Comparison of ENCODE assay signal across 13 cellular contexts in the genomic region with DNA sequence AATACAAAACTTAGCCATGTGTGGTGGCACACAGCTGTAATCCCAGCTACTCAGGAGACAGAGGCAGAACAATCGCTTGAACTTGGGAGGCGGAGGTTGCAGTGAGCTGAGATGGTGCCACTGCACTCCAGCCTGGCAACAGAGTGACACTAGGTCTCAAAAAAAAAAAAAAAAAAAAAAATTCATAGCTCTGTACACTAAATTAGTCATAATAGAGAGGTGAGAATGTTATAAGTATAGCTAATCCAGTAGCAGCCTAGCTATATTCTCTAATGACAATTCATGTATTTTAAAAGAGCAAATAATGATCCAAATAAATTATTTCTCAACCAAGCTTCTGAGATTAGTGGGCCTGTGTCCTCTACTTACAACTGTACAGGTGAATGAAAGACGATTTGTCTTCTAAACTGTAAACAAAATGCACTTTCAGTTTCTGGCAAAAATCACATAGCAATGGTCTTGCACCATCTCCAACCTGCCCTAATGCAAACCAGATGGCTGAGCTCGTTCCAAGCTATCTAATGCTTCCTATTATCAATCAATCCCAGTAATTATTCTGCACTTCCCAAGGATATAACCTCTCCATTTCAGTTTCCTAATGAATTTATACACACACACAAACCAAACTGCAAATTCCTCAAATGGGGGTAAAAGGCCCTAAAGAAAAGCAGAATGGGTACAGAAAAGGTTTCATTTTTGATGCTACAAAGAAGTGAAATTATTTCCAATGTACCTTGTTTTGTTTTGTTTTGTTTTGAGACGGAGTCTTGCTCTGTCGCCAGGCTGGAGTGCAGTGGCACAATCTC. TPM values are rescaled to one million over a fixed set of nuclear protein-coding genes. Genes with fewer than 3 reads are reported as not detected.
DNase-seq lines count a peak whose midpoint lies in the region; ATAC-seq and TF ChIP-seq lines count a peak whose summit lies in the region.
"Had no signal": no experiment of that assay in that cellular context is flagged by ENCODE, and none has a peak within 500 bp of the region (broad histone marks: within the 10 kb centered on the region; RNA-seq: fewer than 3 reads in every experiment).

No MANE protein-coding gene starts in this region.

- H3K9ac ChIP-seq in SK-N-MC (ENCODE audit: insufficient read length) (no peak overlapping the region), Karpas-422 (ENCODE audit: low read length) (no peak overlapping the region)

- no peaks in the 10 kb centered on the region for H3K9me2 ChIP-seq in Karpas-422 (replicated peaks; ENCODE audit: insufficient read depth, low read length)

- H3K4me1 Mint-ChIP-seq in chondrocyte (ENCODE audit: low read depth) = peaks cover 12% of the 10 kb centered on the region

- peaks cover 93% of the 10 kb centered on the region for H3K79me2 ChIP-seq in Karpas-422 (ENCODE audit: low read length)

- H3K9me3 Mint-ChIP-seq in chondrocyte (ENCODE audit: low read depth) = no peaks in the 10 kb centered on the region

- H3K4me1 ChIP-seq in Karpas-422 (ENCODE audit: low read length) = peaks cover 3% of the 10 kb centered on the region; the same call in 1 of the 2 replicates

- H3K27ac ChIP-seq in SK-N-MC (peak overlapping the region; percentile 42; the same call in 1 of the 2 replicates), Karpas-422 (ENCODE audit: low read length) (no peak overlapping the region)
- H3K27ac ChIP-seq: upper lobe of left lung had no signal

- intact Hi-C loops in Right ventricle myocardium superior (cut with DNase I) = no loop called here

- H3K9me3 ChIP-seq in SK-N-MC (ENCODE audit: low read depth, low read length) (no peaks in the 10 kb centered on the region), Karpas-422 (ENCODE audit: low read length) (no peaks in the 10 kb centered on the region)
- H3K9me3 ChIP-seq: HAP-1, upper lobe of left lung had no signal

- no peaks in the 10 kb centered on the region for H3K36me3 Mint-ChIP-seq in chondrocyte (ENCODE audit: low read depth)

- H3K27me3 Mint-ChIP-seq in chondrocyte (ENCODE audit: low read depth) = no peaks in the 10 kb centered on the region

- H3K4me3 ChIP-seq in AG10803 (ENCODE audit: low read length) (no peak overlapping the region), SK-N-MC (peak overlapping the region; percentile 51), fibroblast of the aortic adventitia (ENCODE audit: low read depth, low read length) (no peak overlapping the region), Karpas-422 (ENCODE audit: low read length) (no peak overlapping the region)
- H3K4me3 ChIP-seq: HAP-1, upper lobe of left lung had no signal

- peak; percentile 79 for DNase-seq in AG10803 (ENCODE audit: low read depth)
- peak; percentile 45 for DNase-seq in SK-N-MC (ENCODE audit: low read depth, low spot score)
- peak; percentile 73 for DNase-seq in fibroblast of the aortic adventitia (ENCODE audit: low read depth)
- DNase-seq in Karpas-422 = no peak
- DNase-seq in HuH-7 (ENCODE audit: low spot score) = no peak
- DNase-seq in Right ventricle myocardium superior = no peak
- DNase-seq in chondrocyte (ENCODE audit: low spot score) = no peak
- DNase-seq: DMS53, NCI-H1930, SHP77 treated with DMSO at 0.1 percent for 48 hours, upper lobe of left lung had no signal

- no peak overlapping the region for H2AFZ ChIP-seq in Karpas-422 (ENCODE audit: low read length)

- no peak overlapping the region for H3K4me2 ChIP-seq in Karpas-422 (ENCODE audit: low read depth, low read length, poor library complexity, severe bottlenecking)

- H3K4me3 Mint-ChIP-seq in chondrocyte (ENCODE audit: unreplicated experiment) = no peak overlapping the region

- TF ChIP-seq CTCF in AG10803 (conservative IDR thresholded peaks at IDR 0.05; ENCODE audit: low read length) (no peak), fibroblast of the aortic adventitia (IDR thresholded peaks at IDR 0.05; ENCODE audit: insufficient read depth, low read length) (no peak), chondrocyte (IDR thresholded peaks at IDR 0.05) (no peak)

- no peaks in the 10 kb centered on the region for H4K20me1 ChIP-seq in Karpas-422 (ENCODE audit: insufficient read depth, low read depth, low read length)

- no peak overlapping the region for H3K27ac Mint-ChIP-seq in chondrocyte (ENCODE audit: unreplicated experiment)

- H3K36me3 ChIP-seq in SK-N-MC (ENCODE audit: insufficient read depth, low read length) (0 out of 2 replicates have a peak, but pooled peaks cover 5% of the 10 kb centered on the region), Karpas-422 (ENCODE audit: insufficient read depth, low read length) (no peaks in the 10 kb centered on the region)
- H3K36me3 ChIP-seq: upper lobe of left lung had no signal

- H3K27me3 ChIP-seq in Karpas-422 (ENCODE audit: low read length) = no peaks in the 10 kb centered on the region
- H3K27me3 ChIP-seq: upper lobe of left lung had no signal

- ATAC-seq in GM18517 (IDR thresholded peaks at IDR 0.05; ENCODE audit: unreplicated experiment) = peak; percentile 77
- ATAC-seq in Right ventricle myocardium superior (ENCODE audit: poor library complexity) = no peak

RNA-seq across cellular contexts. Expression of gene GATAD2B, which starts 56.5 kb away (rescaled TPM):
- total RNA-seq in fibroblast of the aortic adventitia (ENCODE audit: low replicate concordance) = 8.0 and 11.3 TPM in 2 replicates
- total RNA-seq in Karpas-422 (2014; rRNA removed; shearing (Covaris generic); ENCODE audit: low replicate concordance) = 12.0 and 21.8 TPM in 2 replicates
- 30.1 TPM for total RNA-seq in Right ventricle myocardium superior
- total RNA-seq in chondrocyte = 46.4 to 48.1 TPM (median 47.0 TPM) in 3 replicates

Comparison
In these comparisons a context has a peak if more than half of its experiments do, and no peak if none do; other contexts are left out.
1. DNase-seq: peak in AG10803 (single experiment), SK-N-MC (single experiment) and fibroblast of the aortic adventitia (single experiment); none in Karpas-422 (single experiment), HuH-7 (single experiment), Right ventricle myocardium superior (single experiment) and chondrocyte (single experiment).